ENCODE assay signal across 20 cellular contexts in genomic region chrX:586351-586750, GRCh38. TPM values are rescaled to one million over a fixed set of nuclear protein-coding genes. Genes with fewer than 3 reads are reported as not detected.
DNase-seq lines count a peak whose midpoint lies in the region; ATAC-seq and TF ChIP-seq lines count a peak whose summit lies in the region.
"Had no signal": no experiment of that assay in that cellular context is flagged by ENCODE, and none has a peak within 500 bp of the region (broad histone marks: within the 10 kb centered on the region; RNA-seq: fewer than 3 reads in every experiment).

No MANE protein-coding gene starts in this region.

- no peak overlapping the region for H3K9ac ChIP-seq in PC-3 (ENCODE audit: low read length)
- H3K9ac ChIP-seq: BLaER1, GM23248 had no signal

- H3K36me3 ChIP-seq in MG63: no peaks in the 10 kb centered on the region
- H3K36me3 ChIP-seq in vagina: no peaks in the 10 kb centered on the region
- no peaks in the 10 kb centered on the region for H3K36me3 ChIP-seq in PC-3 (ENCODE audit: low read depth, low read length)
- H3K36me3 ChIP-seq: BLaER1 had no signal

- no peaks in the 10 kb centered on the region for H3K4me1 Mint-ChIP-seq in osteocyte (ENCODE audit: unreplicated experiment)
- no peaks in the 10 kb centered on the region for H3K4me1 Mint-ChIP-seq in activated T-helper 2 cell treated with anti-CD3 and anti-CD28 coated beads, Interferon-gamma antibody, Interleukin-2, Interleukin-4, amounts not matched to agents 10 μg/mL and 5 μg/mL and 100 μg/mL, durations not matched to agents 14 hours and 24 hours and 36 hours (ENCODE audit: low read depth)
- no peaks in the 10 kb centered on the region for H3K4me1 Mint-ChIP-seq in activated naive CD8-positive, alpha-beta T cell treated with anti-CD3 and anti-CD28 coated beads for 36 hours
- H3K4me1 Mint-ChIP-seq: B cell; CD4-positive, CD25-positive, alpha-beta regulatory T cell had no signal

- no peak overlapping the region for H2AFZ ChIP-seq in PC-3 (ENCODE audit: low read length)
- H2AFZ ChIP-seq: GM23248 had no signal

- no peak overlapping the region for H3K27ac Mint-ChIP-seq in osteocyte (ENCODE audit: unreplicated experiment)
- H3K27ac Mint-ChIP-seq in activated T-helper 2 cell treated with anti-CD3 and anti-CD28 coated beads, Interferon-gamma antibody, Interleukin-2, Interleukin-4, amounts not matched to agents 10 μg/mL and 5 μg/mL and 100 μg/mL, durations not matched to agents 14 hours and 24 hours and 36 hours: no peak overlapping the region
- no peak overlapping the region for H3K27ac Mint-ChIP-seq in activated naive CD8-positive, alpha-beta T cell treated with anti-CD3 and anti-CD28 coated beads for 36 hours
- H3K27ac Mint-ChIP-seq: B cell; CD4-positive, CD25-positive, alpha-beta regulatory T cell; CD8-positive, alpha-beta T cell; H9 had no signal

- no peaks in the 10 kb centered on the region for H3K9me3 ChIP-seq in MG63
- H3K9me3 ChIP-seq in vagina: no peaks in the 10 kb centered on the region
- no peaks in the 10 kb centered on the region for H3K9me3 ChIP-seq in PC-3 (ENCODE audit: low read length)
- H3K9me3 ChIP-seq: BLaER1, Caco-2 had no signal

- POLR2A ChIA-PET in PC-3 (lab: Charles Lee; ENCODE audit: unreplicated experiment): no interaction called here

- CTCF ChIA-PET in PC-3 (lab: Charles Lee): no interaction called here

- H3K36me3 Mint-ChIP-seq in osteocyte (ENCODE audit: unreplicated experiment): no peaks in the 10 kb centered on the region
- H3K36me3 Mint-ChIP-seq in activated T-helper 2 cell treated with anti-CD3 and anti-CD28 coated beads, Interferon-gamma antibody, Interleukin-2, Interleukin-4, amounts not matched to agents 10 μg/mL and 5 μg/mL and 100 μg/mL, durations not matched to agents 14 hours and 24 hours and 36 hours (ENCODE audit: low read depth): no peaks in the 10 kb centered on the region
- no peaks in the 10 kb centered on the region for H3K36me3 Mint-ChIP-seq in activated naive CD8-positive, alpha-beta T cell treated with anti-CD3 and anti-CD28 coated beads for 36 hours
- H3K36me3 Mint-ChIP-seq: CD4-positive, CD25-positive, alpha-beta regulatory T cell; CD8-positive, alpha-beta T cell had no signal

- no peak overlapping the region for H3K4me3 Mint-ChIP-seq in osteocyte (ENCODE audit: unreplicated experiment)
- H3K4me3 Mint-ChIP-seq in activated T-helper 2 cell treated with anti-CD3 and anti-CD28 coated beads, Interferon-gamma antibody, Interleukin-2, Interleukin-4, amounts not matched to agents 10 μg/mL and 5 μg/mL and 100 μg/mL, durations not matched to agents 14 hours and 24 hours and 36 hours (ENCODE audit: low read depth): no peak overlapping the region
- no peak overlapping the region for H3K4me3 Mint-ChIP-seq in activated naive CD8-positive, alpha-beta T cell treated with anti-CD3 and anti-CD28 coated beads for 36 hours
- H3K4me3 Mint-ChIP-seq: B cell; CD4-positive, CD25-positive, alpha-beta regulatory T cell; CD8-positive, alpha-beta T cell; H9 had no signal

- peak overlapping the region; percentile 14; the same call in 1 of the 2 replicates for H3K4me3 ChIP-seq in MG63
- H3K4me3 ChIP-seq in vagina: no peak overlapping the region
- no peak overlapping the region for H3K4me3 ChIP-seq in PC-3 (ENCODE audit: low read length)
- H3K4me3 ChIP-seq: BLaER1, GM23248 had no signal

- no peak for TF ChIP-seq POLR2A in vagina (IDR thresholded peaks at IDR 0.05)

- no peaks in the 10 kb centered on the region for H3K27me3 ChIP-seq in MG63
- H3K27me3 ChIP-seq in vagina: no peaks in the 10 kb centered on the region
- H3K27me3 ChIP-seq in PC-3 (ENCODE audit: low read length): no peaks in the 10 kb centered on the region
- H3K27me3 ChIP-seq: BLaER1 had no signal

- no peaks in the 10 kb centered on the region for H3K27me3 Mint-ChIP-seq in osteocyte (ENCODE audit: unreplicated experiment)
- H3K27me3 Mint-ChIP-seq in activated T-helper 2 cell treated with anti-CD3 and anti-CD28 coated beads, Interferon-gamma antibody, Interleukin-2, Interleukin-4, amounts not matched to agents 10 μg/mL and 5 μg/mL and 100 μg/mL, durations not matched to agents 14 hours and 24 hours and 36 hours (ENCODE audit: low read depth): no peaks in the 10 kb centered on the region
- H3K27me3 Mint-ChIP-seq in activated naive CD8-positive, alpha-beta T cell treated with anti-CD3 and anti-CD28 coated beads for 36 hours: no peaks in the 10 kb centered on the region
- H3K27me3 Mint-ChIP-seq: B cell; CD4-positive, CD25-positive, alpha-beta regulatory T cell had no signal

- H3K4me1 ChIP-seq in vagina (no peaks in the 10 kb centered on the region), PC-3 (ENCODE audit: insufficient read depth, low read length) (no peaks in the 10 kb centered on the region)
- H3K4me1 ChIP-seq: BLaER1, Caco-2 had no signal

- no peaks in the 10 kb centered on the region for H3F3A ChIP-seq in PC-3 (ENCODE audit: low read length, unreplicated experiment)

- no peaks in the 10 kb centered on the region for H4K20me1 ChIP-seq in PC-3 (ENCODE audit: low read length)
- H4K20me1 ChIP-seq: BLaER1 had no signal

- no TSS peak for BruUV-seq in PC-3 (replicated peaks; lab: Mats Ljungman, UMichigan)

- H3K27ac ChIP-seq in vagina (no peak overlapping the region), PC-3 (ENCODE audit: low read length) (no peak overlapping the region)
- H3K27ac ChIP-seq: BLaER1, C4-2B, GM23248 had no signal

- H3K4me2 ChIP-seq in PC-3 (ENCODE audit: low read length): no peak overlapping the region
- H3K4me2 ChIP-seq: BLaER1 had no signal

- TF ChIP-seq CTCF in osteocyte (IDR thresholded peaks at IDR 0.05): no peak
- no peak for TF ChIP-seq CTCF in vagina (IDR thresholded peaks at IDR 0.05)
- no peak for TF ChIP-seq CTCF in PC-3 (conservative IDR thresholded peaks at IDR 0.05; ENCODE audit: low read depth, low read length)

- H3K9me3 Mint-ChIP-seq in osteocyte (ENCODE audit: unreplicated experiment): no peaks in the 10 kb centered on the region
- H3K9me3 Mint-ChIP-seq in activated T-helper 2 cell treated with anti-CD3 and anti-CD28 coated beads, Interferon-gamma antibody, Interleukin-2, Interleukin-4, amounts not matched to agents 10 μg/mL and 5 μg/mL and 100 μg/mL, durations not matched to agents 14 hours and 24 hours and 36 hours: peaks cover 7% of the 10 kb centered on the region
- H3K9me3 Mint-ChIP-seq in activated naive CD8-positive, alpha-beta T cell treated with anti-CD3 and anti-CD28 coated beads for 36 hours: no peaks in the 10 kb centered on the region
- H3K9me3 Mint-ChIP-seq: CD8-positive, alpha-beta T cell; H9 had no signal

- intact Hi-C loops in vagina (cut with DNase I): no loop called here
- intact Hi-C loops in activated T-helper 2 cell treated with anti-CD3 and anti-CD28 coated beads, Interferon-gamma antibody, Interleukin-2, Interleukin-4, amounts not matched to agents 10 μg/mL and 5 μg/mL and 100 μg/mL, durations not matched to agents 14 hours and 24 hours and 36 hours (cut with micrococcal nuclease): no loop called here
- intact Hi-C loops in left ventricle myocardium superior (cut with micrococcal nuclease): no loop called here
- intact Hi-C loops in PC-3 (cut with micrococcal nuclease): no loop called here

- DNase-seq in EL (peak; percentile 32), MG63 (peak; percentile 31), osteocyte (ENCODE audit: extremely low spot score, unreplicated experiment) (peak; percentile 19), vagina (ENCODE audit: extremely low spot score in 2 of 2) (peak; percentile 5 to 61), left ventricle myocardium superior (no peak), PC-3 (no peak)
- no peak for DNase-seq in activated T-helper 2 cell treated with anti-CD3 and anti-CD28 coated beads, Interferon-gamma antibody, Interleukin-2, Interleukin-4, amounts not matched to agents 10 μg/mL and 5 μg/mL and 100 μg/mL, durations not matched to agents 14 hours and 24 hours and 36 hours (ENCODE audit: low spot score)
- DNase-seq in activated naive CD8-positive, alpha-beta T cell treated with anti-CD3 and anti-CD28 coated beads for 36 hours: no peak
- DNase-seq: Caco-2; CD4-positive, CD25-positive, alpha-beta regulatory T cell; DMS153; GM23248; H9 had no signal

- ATAC-seq in left ventricle myocardium superior (no peak), PC-3 (no peak)
- ATAC-seq: CD8-positive, alpha-beta T cell; HCT116 had no signal

- no peaks in the 10 kb centered on the region for H3K9me2 ChIP-seq in PC-3 (replicated peaks; ENCODE audit: low read length)

- H3K79me2 ChIP-seq in PC-3 (ENCODE audit: low read length): no peaks in the 10 kb centered on the region

RNA-seq across cellular contexts. Expression of gene SHOX, which starts 44.2 kb away (rescaled TPM):
- not detected in 2 replicates for total RNA-seq in MG63 (2014; rRNA removed; shearing (Covaris generic); ENCODE audit: low replicate concordance)
- total RNA-seq in osteocyte (0.21 TPM in 1 of 2 replicates, not detected in the other), vagina (not detected), left ventricle myocardium superior (not detected), PC-3 (2014; rRNA removed) (not detected in 2 replicates)
- total RNA-seq in activated T-helper 2 cell treated with anti-CD3 and anti-CD28 coated beads, Interferon-gamma antibody, Interleukin-2, Interleukin-4, amounts not matched to agents 10 μg/mL and 5 μg/mL and 100 μg/mL, durations not matched to agents 14 hours and 24 hours and 36 hours: not detected in 2 replicates
- not detected for total RNA-seq in activated naive CD8-positive, alpha-beta T cell treated with anti-CD3 and anti-CD28 coated beads for 36 hours
- total RNA-seq: A172; A673; B cell; Caco-2; CD4-positive, CD25-positive, alpha-beta regulatory T cell; CD8-positive, alpha-beta T cell; GM23248 had no signal

Comparison
In these comparisons a context has a peak if more than half of its experiments do, and no peak if none do; other contexts are left out.
1. DNase-seq: peak in EL (single experiment), MG63 (single experiment), osteocyte (single experiment) and vagina (2 of 2); none in activated T-helper 2 cell treated with anti-CD3 and anti-CD28 coated beads, Interferon-gamma antibody, Interleukin-2, Interleukin-4, amounts not matched to agents 10 μg/mL and 5 μg/mL and 100 μg/mL, durations not matched to agents 14 hours and 24 hours and 36 hours (single experiment), left ventricle myocardium superior (single experiment), PC-3 (single experiment) and activated naive CD8-positive, alpha-beta T cell treated with anti-CD3 and anti-CD28 coated beads for 36 hours (single experiment).